19 cellular contexts compared by ENCODE assay signal in the genomic region with DNA sequence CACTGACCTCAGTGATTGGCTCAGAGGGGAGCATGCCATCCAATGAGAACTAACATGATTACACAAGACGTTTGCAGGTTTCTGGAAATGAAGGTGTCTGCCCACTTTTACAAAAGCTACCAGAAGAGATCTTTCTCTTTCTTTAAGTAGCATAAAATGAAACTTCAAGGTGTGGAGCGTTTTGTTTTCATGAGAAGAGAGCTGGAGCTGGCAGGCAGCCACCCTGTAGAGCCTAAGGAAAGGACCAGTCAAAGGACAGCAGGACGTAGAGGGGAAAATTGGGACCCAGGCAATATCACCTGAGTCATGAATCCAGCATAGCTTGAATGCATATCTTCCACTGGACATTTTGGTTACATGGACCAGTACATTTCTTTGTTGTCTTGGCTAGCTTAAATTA.
A peak's percentile ranks its signal among the peaks of the same experiment; 100 is the strongest.
DNase-seq lines count a peak whose midpoint lies in the region; TF ChIP-seq lines count a peak whose summit lies in the region.
"Had no signal": no experiment of that assay in that cellular context is flagged by ENCODE, and none has a peak within 500 bp of the region (broad histone marks: within the 10 kb centered on the region; RNA-seq: fewer than 3 reads in every experiment).

No MANE protein-coding gene starts in this region.

- H4K20me1 ChIP-seq in MM.1S (ENCODE audit: insufficient read depth, low read length) = no peaks in the 10 kb centered on the region
- H4K20me1 ChIP-seq: BLaER1 had no signal

- no peak overlapping the region for H4K8ac ChIP-seq in neuronal stem cell (ENCODE audit: low read depth, low read length)

- H3K27me3 ChIP-seq in MM.1S (replicated peaks; ENCODE audit: insufficient read depth, low read length) (no peaks in the 10 kb centered on the region), neuronal stem cell (ENCODE audit: control insufficient read depth in 3 of 3, insufficient read depth in 3 of 3, low read depth in 1 of 3, low read length in 3 of 3) (no peaks in the 10 kb centered on the region)
- H3K27me3 ChIP-seq: BLaER1 had no signal

- H2BK12ac ChIP-seq in neuronal stem cell (ENCODE audit: low read length) = no peak overlapping the region

- H3K4ac ChIP-seq in neuronal stem cell (ENCODE audit: low read length) = no peak overlapping the region

- no peak overlapping the region for H2AFZ ChIP-seq in MM.1S (ENCODE audit: low read length)
- peak overlapping the region; percentile 18 for H2AFZ ChIP-seq in neuronal stem cell (ENCODE audit: low read length)

- no peak overlapping the region for H2BK15ac ChIP-seq in neuronal stem cell (ENCODE audit: low read length)

- no peaks in the 10 kb centered on the region for H3K79me1 ChIP-seq in neuronal stem cell (ENCODE audit: low read depth, low read length)

- no CpG with 5 or more reads among the region's 3 CpGs for WGBS in neuronal stem cell (ENCODE audit: extremely low coverage in 2 of 2, insufficient read length in 2 of 2, insufficient replicate concordance in 1 of 2), 2 donors

- H3K4me1 ChIP-seq in MM.1S (ENCODE audit: low read length) = no peaks in the 10 kb centered on the region
- H3K4me1 ChIP-seq in neuronal stem cell (ENCODE audit: control insufficient read depth in 2 of 2, insufficient read depth in 1 of 2, low read depth in 1 of 2, low read length in 2 of 2) = no peaks in the 10 kb centered on the region
- H3K4me1 ChIP-seq: A549 had no signal

- no peaks in the 10 kb centered on the region for H3F3A ChIP-seq in MM.1S (ENCODE audit: insufficient read depth, low read length)

- H3K4me3 ChIP-seq in MM.1S (ENCODE audit: low read length) = no peak overlapping the region
- no peak overlapping the region for H3K4me3 ChIP-seq in neuronal stem cell (ENCODE audit: low read length in 2 of 2)
- H3K4me3 ChIP-seq: A549, BLaER1, GM12878 had no signal

- no peak overlapping the region for H3K14ac ChIP-seq in neuronal stem cell (ENCODE audit: low read length)

- H3K4me2 ChIP-seq in MM.1S (ENCODE audit: low read depth, low read length) (no peak overlapping the region), neuronal stem cell (ENCODE audit: insufficient read depth, low read length, poor library complexity, severe bottlenecking) (no peak overlapping the region)
- H3K4me2 ChIP-seq: A549, BLaER1 had no signal

- H3K79me2 ChIP-seq in MM.1S (ENCODE audit: low read length) = no peaks in the 10 kb centered on the region

- DNase-seq in MM.1S = peak; percentile 8
- DNase-seq in RPMI8226 = peak; percentile 3
- DNase-seq in neuronal stem cell (ENCODE audit: low spot score) = no peak
- no peak for DNase-seq in NCI-H510A treated with DMSO at 0.1 percent for 48 hours (lab: John Stamatoyannopoulos, UW)
- no peak for DNase-seq in AG08396 (ENCODE audit: low spot score)
- DNase-seq in CD1c-positive myeloid dendritic cell (ENCODE audit: extremely low spot score) = no peak
- DNase-seq: 8988T; CD4-positive, alpha-beta T cell; CD8-positive, alpha-beta memory T cell; DMS 273 treated with DMSO at 0.1 percent for 48 hours; DMS79; EL; GDM1; H7; HCEC 1CT had no signal

- no peaks in the 10 kb centered on the region for H3K36me3 ChIP-seq in MM.1S (replicated peaks; ENCODE audit: insufficient read depth, low read length)
- H3K36me3 ChIP-seq in neuronal stem cell (replicated peaks in 1 of 2; ENCODE audit: control insufficient read depth in 2 of 2, insufficient read depth in 2 of 2, low read length in 2 of 2) = no peaks in the 10 kb centered on the region
- H3K36me3 ChIP-seq: BLaER1 had no signal

- no peak overlapping the region for H3K27ac ChIP-seq in MM.1S (ENCODE audit: low read length)
- no peak overlapping the region for H3K27ac ChIP-seq in neuronal stem cell (replicated peaks; ENCODE audit: low read length)
- H3K27ac ChIP-seq: A549, BLaER1, C4-2B had no signal

- H2BK120ac ChIP-seq in neuronal stem cell (ENCODE audit: low read depth, low read length) = no peak overlapping the region

- H2BK5ac ChIP-seq in neuronal stem cell (ENCODE audit: low read length) = no peak overlapping the region

- H2AK5ac ChIP-seq in neuronal stem cell (ENCODE audit: low read depth, low read length) = no peak overlapping the region

- no peak overlapping the region for H3K18ac ChIP-seq in neuronal stem cell (ENCODE audit: low read length)

- H3K9ac ChIP-seq in MM.1S (ENCODE audit: low read length) (no peak overlapping the region), neuronal stem cell (ENCODE audit: low read depth, low read length, poor library complexity) (no peak overlapping the region)
- H3K9ac ChIP-seq: BLaER1 had no signal

- no peak overlapping the region for H3K23ac ChIP-seq in neuronal stem cell (ENCODE audit: low read depth, low read length, poor library complexity)

- H4K91ac ChIP-seq in neuronal stem cell (ENCODE audit: low read depth, low read length, poor library complexity) = no peak overlapping the region

- no peaks in the 10 kb centered on the region for H3K9me2 ChIP-seq in MM.1S (replicated peaks; ENCODE audit: insufficient read depth, low read length)

- no peak for TF ChIP-seq CTCF in MM.1S (IDR thresholded peaks at IDR 0.05; ENCODE audit: low read length)

- H3K9me3 ChIP-seq in MM.1S (replicated peaks; ENCODE audit: insufficient read depth, low read length) (no peaks in the 10 kb centered on the region), neuronal stem cell (replicated peaks in 1 of 2; ENCODE audit: control insufficient read depth in 2 of 2, insufficient read depth in 1 of 2, low read depth in 1 of 2, low read length in 2 of 2) (no peaks in the 10 kb centered on the region)
- H3K9me3 ChIP-seq: A549, BLaER1 had no signal

Comparison
In these comparisons a context has a peak if more than half of its experiments do, and no peak if none do; other contexts are left out.
1. DNase-seq: peak in MM.1S (single experiment) and RPMI8226 (single experiment); none in neuronal stem cell (single experiment), NCI-H510A treated with DMSO at 0.1 percent for 48 hours (single experiment), AG08396 (single experiment) and CD1c-positive myeloid dendritic cell (single experiment).